ENCODE assay signal across 17 cellular contexts in genomic region chr11:128595221-128595620, GRCh38. TPM values are rescaled to one million over a fixed set of nuclear protein-coding genes. Genes with fewer than 3 reads are reported as not detected.
DNase-seq lines count a peak whose midpoint lies in the region; ATAC-seq and TF ChIP-seq lines count a peak whose summit lies in the region.
"Had no signal": no experiment of that assay in that cellular context is flagged by ENCODE, and none has a peak within 500 bp of the region (broad histone marks: within the 10 kb centered on the region; RNA-seq: fewer than 3 reads in every experiment).

No MANE protein-coding gene starts in this region.

- peaks cover 4% of the 10 kb centered on the region; the same call in 1 of the 2 replicates for H3K27me3 Mint-ChIP-seq in HFFc6 (ENCODE audit: insufficient read depth)
- H3K27me3 Mint-ChIP-seq: activated naive CD8-positive, alpha-beta T cell treated with anti-CD3 and anti-CD28 coated beads, Interleukin-2, amount 50 U/mL, for 24 hours; CD4-positive, alpha-beta memory T cell had no signal

- peaks cover 58% of the 10 kb centered on the region for H3K4me1 Mint-ChIP-seq in HFFc6 (ENCODE audit: low read depth)

- no peak for ATAC-seq in HG03159 (IDR thresholded peaks at IDR 0.05; ENCODE audit: unreplicated experiment)
- ATAC-seq: activated naive CD8-positive, alpha-beta T cell treated with anti-CD3 and anti-CD28 coated beads, Interleukin-2, amount 50 U/mL, for 24 hours; mucosa of descending colon; Panc1 had no signal

- no peak overlapping the region for H3K27ac Mint-ChIP-seq in HFFc6
- H3K27ac Mint-ChIP-seq: activated CD4-positive, alpha-beta T cell treated with anti-CD3 and anti-CD28 coated beads, Interleukin-2, amount 10 ng/mL, durations not matched to agents 7 days and 5 days; activated naive CD8-positive, alpha-beta T cell treated with anti-CD3 and anti-CD28 coated beads, Interleukin-2, amount 50 U/mL, for 24 hours; CD4-positive, alpha-beta memory T cell; T-helper 1 cell treated with Interleukin-12 subunit alpha and Interleukin-12 subunit beta and Interleukin-4 antibody, amounts not matched to agents 30 μg/mL and 1 μg/mL, for 36 hours had no signal

- no peak for TF ChIP-seq CTCF in HFFc6 (IDR thresholded peaks at IDR 0.05)

- DNase-seq in Daoy (ENCODE audit: low read depth) (peak; percentile 24), HFFc6 (peak; percentile 26), dermis blood vessel endothelial cell (peak; percentile 67), pulmonary artery endothelial cell (ENCODE audit: low read depth, low spot score) (peak; percentile 78), DMS153 treated with DMSO at 0.1 percent for 48 hours (lab: John Stamatoyannopoulos, UW; ENCODE audit: unreplicated experiment) (no peak), NCI-H82 (lab: John Stamatoyannopoulos, UW) (no peak)
- DNase-seq: activated CD4-positive, alpha-beta T cell treated with anti-CD3 and anti-CD28 coated beads, Interleukin-2, amount 10 ng/mL, durations not matched to agents 7 days and 5 days; activated naive CD8-positive, alpha-beta T cell treated with anti-CD3 and anti-CD28 coated beads, Interleukin-2, amount 50 U/mL, for 24 hours; CD4-positive, alpha-beta memory T cell; foreskin fibroblast; mucosa of descending colon; NCI-H2081 treated with DMSO at 0.1 percent for 48 hours; NK-92 treated with Interleukin-12 subunit alpha and Interleukin-12 subunit beta, amount 100 ng/mL, for 24 hours; sigmoid colon had no signal

- no peak overlapping the region for H3K4me3 Mint-ChIP-seq in HFFc6
- H3K4me3 Mint-ChIP-seq: activated CD4-positive, alpha-beta T cell treated with anti-CD3 and anti-CD28 coated beads, Interleukin-2, amount 10 ng/mL, durations not matched to agents 7 days and 5 days; activated naive CD8-positive, alpha-beta T cell treated with anti-CD3 and anti-CD28 coated beads, Interleukin-2, amount 50 U/mL, for 24 hours; CD4-positive, alpha-beta memory T cell; T-helper 1 cell treated with Interleukin-12 subunit alpha and Interleukin-12 subunit beta and Interleukin-4 antibody, amounts not matched to agents 30 μg/mL and 1 μg/mL, for 36 hours had no signal

- no peaks in the 10 kb centered on the region; the same call in 1 of the 2 replicates for H3K36me3 Mint-ChIP-seq in HFFc6 (ENCODE audit: low read depth)
- H3K36me3 Mint-ChIP-seq: CD4-positive, alpha-beta memory T cell had no signal

- no peaks in the 10 kb centered on the region for H3K9me3 Mint-ChIP-seq in HFFc6
- H3K9me3 Mint-ChIP-seq: activated CD4-positive, alpha-beta T cell treated with anti-CD3 and anti-CD28 coated beads, Interleukin-2, amount 10 ng/mL, durations not matched to agents 7 days and 5 days; activated naive CD8-positive, alpha-beta T cell treated with anti-CD3 and anti-CD28 coated beads, Interleukin-2, amount 50 U/mL, for 24 hours; T-helper 1 cell treated with Interleukin-12 subunit alpha and Interleukin-12 subunit beta and Interleukin-4 antibody, amounts not matched to agents 30 μg/mL and 1 μg/mL, for 36 hours had no signal

RNA-seq across cellular contexts. Expression of gene ETS1, which starts 7.9 kb away (rescaled TPM):
- total RNA-seq in Daoy (2014; rRNA removed; shearing (Covaris generic)) = 46.2 and 70.7 TPM in 2 replicates
- total RNA-seq in HFFc6 (2021; fragmentation: NEBNext Ultra II Directional; extraction: Animal tissue kit (Norgen Biotek cat#: 25700)) = 10 to 100 TPM; 55.2 to 78.6 (median 73.2) TPM
- 128 and 130 TPM in 2 replicates for total RNA-seq in dermis blood vessel endothelial cell
- total RNA-seq in pulmonary artery endothelial cell = 77.0 and 89.8 TPM in 2 replicates

Comparison
In these comparisons a context has a peak if more than half of its experiments do, and no peak if none do; other contexts are left out.
1. DNase-seq: peak in Daoy (single experiment), HFFc6 (single experiment), dermis blood vessel endothelial cell (single experiment) and pulmonary artery endothelial cell (single experiment); none in DMS153 treated with DMSO at 0.1 percent for 48 hours (single experiment) and NCI-H82 (single experiment).